In genomic region chr21:26782754-26783153, GRCh38 we compare ENCODE assay signal across 27 cellular contexts.
DNase-seq lines count a peak whose midpoint lies in the region; ATAC-seq and TF ChIP-seq lines count a peak whose summit lies in the region.
"Had no signal": no experiment of that assay in that cellular context is flagged by ENCODE, and none has a peak within 500 bp of the region (broad histone marks: within the 10 kb centered on the region; RNA-seq: fewer than 3 reads in every experiment).

No MANE protein-coding gene starts in this region.

- H3K36me3 ChIP-seq in body of pancreas (replicated peaks in 1 of 2; ENCODE audit: insufficient read depth in 1 of 2, low read depth in 2 of 2) (no peaks in the 10 kb centered on the region), rectal smooth muscle tissue (ENCODE audit: control insufficient read depth, insufficient read depth, low read length) (no peaks in the 10 kb centered on the region), thoracic aorta (no peaks in the 10 kb centered on the region), right lobe of liver (no peaks in the 10 kb centered on the region)
- H3K36me3 ChIP-seq: cardiac muscle cell, upper lobe of left lung had no signal

- TF ChIP-seq CTCF in body of pancreas (IDR thresholded peaks at IDR 0.05) (no peak), thoracic aorta (IDR thresholded peaks at IDR 0.05) (no peak), right lobe of liver (IDR thresholded peaks at IDR 0.05) (no peak)

- no peaks in the 10 kb centered on the region for H3K4me1 ChIP-seq in body of pancreas
- peaks cover 15% of the 10 kb centered on the region for H3K4me1 ChIP-seq in rectal smooth muscle tissue (ENCODE audit: control insufficient read depth, insufficient read depth, low read length)
- peaks cover 39 to 52% of the 10 kb centered on the region in 2 donors for H3K4me1 ChIP-seq in thoracic aorta (ENCODE audit: control insufficient read depth in 1 of 2, low read depth in 2 of 2)
- H3K4me1 ChIP-seq in right lobe of liver, result no peaks in the 10 kb centered on the region
- H3K4me1 ChIP-seq: upper lobe of left lung had no signal

- 78 to 89% methylated on average over 2 of the region's 2 CpGs for WGBS in body of pancreas, 2 donors
- 67% methylated on average over 2 of the region's 2 CpGs for WGBS in right lobe of liver (ENCODE audit: insufficient coverage, low coverage, low lambda C conversion rate, missing lambda C conversion rate)

- ATAC-seq in body of pancreas (peak; percentile 43), left ventricle myocardium superior (peak; percentile 49), thoracic aorta (ENCODE audit: insufficient number of reproducible peaks, low FRiP score, low read depth) (no peak), right lobe of liver (no peak)
- ATAC-seq: activated T-cell treated with anti-CD3 and anti-CD28 coated beads, Interleukin-2, amount 50 U/mL, for 72 hours; GM23338; K562; stimulated activated memory B cell treated with anti-CD40 and anti-IgM and Interleukin-4, amounts not matched to agents 10 μg/mL and 1 μg/mL and 100 μg/mL, for 72 hours had no signal

- intact Hi-C loops in body of pancreas (cut with DNase I) (no loop called here), left ventricle myocardium superior (cut with micrococcal nuclease) (no loop called here), right lobe of liver (cut with DNase I) (no loop called here)

- DNase-seq in body of pancreas, result no peak
- DNase-seq in left ventricle myocardium superior, result no peak
- DNase-seq in thoracic aorta (ENCODE audit: low spot score), result no peak
- no peak for DNase-seq in right lobe of liver
- DNase-seq in activated naive CD4-positive, alpha-beta T cell treated with Interleukin-2 at 50 U/mL for 16 hours, result no peak
- no peak for DNase-seq in activated naive CD4-positive, alpha-beta T cell treated with anti-CD3 and anti-CD28 coated beads, Interleukin-2, amount 50 U/mL, for 16 hours
- DNase-seq in stimulated activated CD4-positive, alpha-beta T cell treated with anti-CD3 and anti-CD28 coated beads, Interleukin-15, amount 100 ng/mL, for 24 hours, result no peak
- DNase-seq: activated CD4-positive, alpha-beta T cell treated with anti-CD3 and anti-CD28 coated beads for 48 hours; activated naive CD4-positive, alpha-beta T cell treated with anti-CD3 and anti-CD28 coated beads for 36 hours; activated T-cell treated with anti-CD3 and anti-CD28 coated beads, Interleukin-2, amount 50 U/mL, for 72 hours; amygdala; DMS79; head of caudate nucleus; NCI-H2081; NCI-H345; NCI-H748 treated with DMSO at 0.1 percent for 48 hours; nephron progenitor cell; small intestine; stimulated activated CD4-positive, alpha-beta T cell treated with anti-CD3 and anti-CD28 coated beads, Interleukin-4, amount 100 ng/mL, for 1 hour; T-helper 2 cell; upper lobe of left lung had no signal

- no peak overlapping the region for H3K9ac ChIP-seq in rectal smooth muscle tissue (ENCODE audit: low read length)

- H3K27me3 ChIP-seq in body of pancreas, result no peaks in the 10 kb centered on the region
- no peaks in the 10 kb centered on the region for H3K27me3 ChIP-seq in rectal smooth muscle tissue (ENCODE audit: control insufficient read depth, insufficient read depth, low read length)
- H3K27me3 ChIP-seq in thoracic aorta (replicated peaks; ENCODE audit: insufficient read depth), result no peaks in the 10 kb centered on the region
- no peaks in the 10 kb centered on the region for H3K27me3 ChIP-seq in right lobe of liver
- H3K27me3 ChIP-seq: cardiac muscle cell, upper lobe of left lung had no signal

- H3K9me3 ChIP-seq in body of pancreas, result no peaks in the 10 kb centered on the region
- no peaks in the 10 kb centered on the region for H3K9me3 ChIP-seq in thoracic aorta
- H3K9me3 ChIP-seq in right lobe of liver, result no peaks in the 10 kb centered on the region
- H3K9me3 ChIP-seq: upper lobe of left lung had no signal

- TF ChIP-seq POLR2A in body of pancreas (IDR thresholded peaks at IDR 0.05), result no peak
- TF ChIP-seq POLR2A in right lobe of liver (IDR thresholded peaks at IDR 0.05), result no peak

- H3K27ac ChIP-seq in body of pancreas (peak overlapping the region in 2 of 4 donors; percentile 19 to 36), rectal smooth muscle tissue (ENCODE audit: low read depth, low read length) (peak overlapping the region; percentile 55), thoracic aorta (peak overlapping the region; percentile 64), right lobe of liver (peak overlapping the region in 1 of 3 donors; percentile 7)
- H3K27ac ChIP-seq: cardiac muscle cell, RWPE1, upper lobe of left lung had no signal

- no peak overlapping the region for H3K4me3 ChIP-seq in body of pancreas
- H3K4me3 ChIP-seq in rectal smooth muscle tissue (ENCODE audit: low read length), result no peak overlapping the region
- no peak overlapping the region for H3K4me3 ChIP-seq in thoracic aorta
- H3K4me3 ChIP-seq in right lobe of liver, result no peak overlapping the region
- H3K4me3 ChIP-seq: cardiac muscle cell, GM23338, K562, upper lobe of left lung had no signal

Comparison
In these comparisons a context has a peak if more than half of its experiments do, and no peak if none do; other contexts are left out.
1. ATAC-seq: peak in body of pancreas (single experiment) and left ventricle myocardium superior (single experiment); none in thoracic aorta (single experiment) and right lobe of liver (0 of 4).